In genomic region chr15:64619880-64620839, GRCh38 we compare ENCODE assay signal across 9 cellular contexts.
DNase-seq lines count a peak whose midpoint lies in the region; ATAC-seq and TF ChIP-seq lines count a peak whose summit lies in the region.
"Had no signal": no experiment of that assay in that cellular context is flagged by ENCODE, and none has a peak within 500 bp of the region (broad histone marks: within the 10 kb centered on the region; RNA-seq: fewer than 3 reads in every experiment).

No MANE protein-coding gene starts in this region.

- H3K4me3 ChIP-seq in lower leg skin (ENCODE audit: low read depth, poor library complexity, severe bottlenecking), result no peak overlapping the region
- H3K4me3 ChIP-seq in tibial nerve, result no peak overlapping the region

- TF ChIP-seq CTCF in omental fat pad (IDR thresholded peaks at IDR 0.05) (no peak), lower leg skin (IDR thresholded peaks at IDR 0.05) (no peak), tibial nerve (IDR thresholded peaks at IDR 0.05) (no peak)

- DNase-seq in NOMO-1 treated with DMSO at 0.1 percent for 48 hours (lab: John Stamatoyannopoulos, UW; ENCODE audit: unreplicated experiment) (peak; percentile 25), NOMO-1 treated with dmso at 0.1 percent for 144 hours (lab: John Stamatoyannopoulos, UW; ENCODE audit: unreplicated experiment) (no peak), OCI-M1 (lab: John Stamatoyannopoulos, UW) (peak; percentile 23), dermis blood vessel endothelial cell (peak; percentile 32), omental fat pad (ENCODE audit: low spot score) (no peak), lower leg skin (ENCODE audit: low spot score in 2 of 2) (no peak), tibial nerve (ENCODE audit: low spot score in 2 of 2) (no peak)
- DNase-seq: SIG-M5 had no signal

- intact Hi-C loops in lower leg skin (cut with DNase I; ENCODE audit: low total_unique reads), result no loop called here

- no peaks in the 10 kb centered on the region for H3K9me3 ChIP-seq in tibial nerve

- H3K27ac ChIP-seq in tibial nerve, result peak overlapping the region in 1 of 4 donors; percentile 20

- peaks cover 0 to 11% (median 0%) of the 10 kb centered on the region in 3 donors for H3K36me3 ChIP-seq in tibial nerve

- ATAC-seq in omental fat pad (ENCODE audit: low FRiP score) (peak; percentile 92), HG03139 (IDR thresholded peaks at IDR 0.05; ENCODE audit: unreplicated experiment) (no peak)

- no peak for TF ChIP-seq POLR2A in lower leg skin (IDR thresholded peaks at IDR 0.05)
- TF ChIP-seq POLR2A in tibial nerve (IDR thresholded peaks at IDR 0.05), result no peak

- H3K27me3 ChIP-seq in tibial nerve, result no peaks in the 10 kb centered on the region

- 22 to 42% methylated on average over 1 of the region's 1 CpG for WGBS in lower leg skin, 2 donors
- 56 to 69% methylated on average over 1 of the region's 1 CpG for WGBS in tibial nerve, 2 donors

- no peak for TF ChIP-seq EP300 in tibial nerve (IDR thresholded peaks at IDR 0.05)

- H3K4me1 ChIP-seq in tibial nerve, result peaks cover 0 to 42% (median 14%) of the 10 kb centered on the region in 4 donors

Comparison
In these comparisons a context has a peak if more than half of its experiments do, and no peak if none do; other contexts are left out.
1. DNase-seq: peak in NOMO-1 treated with DMSO at 0.1 percent for 48 hours (single experiment), OCI-M1 (single experiment) and dermis blood vessel endothelial cell (single experiment); none in NOMO-1 treated with dmso at 0.1 percent for 144 hours (single experiment), omental fat pad (single experiment), lower leg skin (0 of 2) and tibial nerve (0 of 2).